In the genomic region with DNA sequence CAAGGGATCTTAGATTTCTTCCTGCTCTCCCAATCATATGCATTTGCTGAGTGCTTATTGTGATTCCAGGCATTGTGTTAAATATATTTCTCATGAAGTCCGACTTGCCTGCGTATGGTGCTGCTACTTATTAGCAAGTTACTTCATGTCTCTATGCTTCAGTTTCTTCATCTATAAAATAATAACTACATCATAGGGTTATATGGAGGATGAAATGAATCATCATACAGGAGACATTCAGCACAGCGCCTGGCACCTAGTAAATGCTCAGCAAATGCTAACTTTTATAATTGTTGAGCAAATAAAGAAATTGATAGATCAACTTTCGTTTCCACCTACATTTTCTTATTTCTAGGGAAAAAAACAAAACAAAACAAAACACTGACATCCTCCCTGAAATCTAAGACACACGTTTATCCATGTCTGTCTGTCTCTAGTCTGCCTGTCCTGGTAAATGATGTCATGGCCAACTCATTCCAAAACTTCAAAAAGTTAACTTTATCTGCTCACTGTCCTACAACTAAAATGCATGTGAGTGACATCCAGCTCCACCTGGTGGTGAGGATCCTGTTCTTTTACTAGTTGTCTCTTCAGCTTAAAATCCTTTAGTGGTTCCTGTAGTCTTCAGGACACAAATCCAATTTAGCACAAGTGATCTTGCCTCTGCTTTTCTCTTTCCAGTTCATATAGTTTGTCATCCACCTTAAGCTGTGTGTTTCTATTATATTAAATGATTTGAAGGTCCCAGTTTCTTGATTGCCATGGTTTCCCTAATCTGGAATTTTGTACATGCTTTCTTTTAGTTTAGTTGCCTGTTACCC, we compare ENCODE assay signal across 8 cellular contexts. TPM values are rescaled to one million over a fixed set of nuclear protein-coding genes. Genes with fewer than 3 reads are reported as not detected.
A peak's percentile ranks its signal among the peaks of the same experiment; 100 is the strongest.
DNase-seq lines count a peak whose midpoint lies in the region; ATAC-seq and TF ChIP-seq lines count a peak whose summit lies in the region.

No MANE protein-coding gene starts in this region.

- RAD21 ChIA-PET in HCT116 (lab: Charles Lee; ENCODE audit: low non-redundant PET in 1 of 2, low total read pairs in 2 of 2, uncharacterized antibody in 2 of 2, unreplicated experiment in 2 of 2) = interaction anchor here in 1 of 2 experiments (1.6 kb wide), 1 partner anchor 108 kb away, joined by 4 read pairs; no protein-coding TSS in a partner anchor

- peaks cover 6 to 22% of the 10 kb centered on the region in 2 experiments; a peak in 3 of 4 replicates for H3K36me3 ChIP-seq in HCT116 (ENCODE audit: control insufficient read depth in 1 of 2, insufficient read depth in 2 of 2, low read length in 2 of 2)
- H3K36me3 ChIP-seq in OCI-LY1 (ENCODE audit: insufficient read depth, low read length) = peaks cover 50% of the 10 kb centered on the region
- peaks cover under 1% of the 10 kb centered on the region for H3K36me3 ChIP-seq in mammary epithelial cell (ENCODE audit: insufficient read depth, low read length)

- H3K4me1 ChIP-seq in HCT116 (ENCODE audit: control insufficient read depth in 1 of 2, insufficient read depth in 2 of 2, low read length in 2 of 2) (no peaks in the 10 kb centered on the region), OCI-LY1 (ENCODE audit: insufficient read depth, low read length, severe bottlenecking) (no peaks in the 10 kb centered on the region), mammary epithelial cell (ENCODE audit: insufficient read depth, low read length) (no peaks in the 10 kb centered on the region)

- no peak overlapping the region for H3K27ac Mint-ChIP-seq in activated CD8-positive, alpha-beta memory T cell treated with anti-CD3 and anti-CD28 coated beads, Interleukin-2, amount 10 ng/mL, durations not matched to agents 7 days and 5 days

- H3K9me2 ChIP-seq in HCT116 (ENCODE audit: insufficient read depth) (no peaks in the 10 kb centered on the region), OCI-LY1 (ENCODE audit: low read depth, low read length) (no peaks in the 10 kb centered on the region)

- no TSS peak for BruUV-seq in HCT116 (replicated peaks; lab: Mats Ljungman, UMichigan)
- BruUV-seq in mammary epithelial cell (replicated peaks; lab: Mats Ljungman, UMichigan) = no TSS peak

- intact Hi-C loops in HCT116 (cut with micrococcal nuclease) (loop anchor here (1.0 kb wide), 1 partner anchor 108 kb away; no protein-coding TSS in a partner anchor), mammary epithelial cell (cut with micrococcal nuclease) (loop anchor here (1.0 kb wide), 2 partner anchors 108 to 118 kb away; no protein-coding TSS in a partner anchor)

- peaks cover 7% of the 10 kb centered on the region for H3K4me1 Mint-ChIP-seq in activated CD8-positive, alpha-beta memory T cell treated with anti-CD3 and anti-CD28 coated beads, Interleukin-2, amount 10 ng/mL, durations not matched to agents 7 days and 5 days

- H3K4me2 ChIP-seq in HCT116 (ENCODE audit: low read length) (no peak overlapping the region), OCI-LY1 (ENCODE audit: low read length) (no peak overlapping the region), mammary epithelial cell (ENCODE audit: insufficient read depth, low read depth, low read length) (no peak overlapping the region)

- H2AFZ ChIP-seq in HCT116 (ENCODE audit: low read depth, low read length, poor library complexity, severe bottlenecking) = no peak overlapping the region
- no peak overlapping the region for H2AFZ ChIP-seq in OCI-LY1 (ENCODE audit: low read length)
- no peak overlapping the region for H2AFZ ChIP-seq in mammary epithelial cell (ENCODE audit: low read depth, low read length)

- in situ Hi-C loops in mammary epithelial cell (cut with MboI; ENCODE audit: low sequenced_read_pairs in 2 of 2) = no loop called here

- peak; percentile 47; the same call in 1 of the 2 replicates for TF ChIP-seq RAD21 in HCT116 (IDR thresholded peaks at IDR 0.05; ENCODE audit: low read depth)

- H3K9ac ChIP-seq in HCT116 (ENCODE audit: low read length) = no peak overlapping the region
- H3K9ac ChIP-seq in OCI-LY1 (ENCODE audit: low read length) = no peak overlapping the region
- H3K9ac ChIP-seq in mammary epithelial cell (ENCODE audit: insufficient read depth, low read length) = no peak overlapping the region

- H3K27ac ChIP-seq in HCT116 (ENCODE audit: low read depth, low read length) = no peak overlapping the region
- H3K27ac ChIP-seq in OCI-LY1 (ENCODE audit: low read depth, low read length, poor library complexity, severe bottlenecking) = no peak overlapping the region
- no peak overlapping the region for H3K27ac ChIP-seq in mammary epithelial cell (ENCODE audit: insufficient read depth, low read depth, low read length)

- no peak for TF ChIP-seq POLR2A in HCT116 (IDR thresholded peaks at IDR 0.05; ENCODE audit: borderline replicate concordance, extremely low read depth, insufficient read depth, insufficient read length)

- WGBS in mammary epithelial cell (ENCODE audit: low coverage, missing lambda C conversion rate) = 82% methylated on average over 5 of the region's 5 CpGs

- TF ChIP-seq CTCF in HCT116 (IDR thresholded peaks at IDR 0.05 in 2 of 3, conservative IDR thresholded peaks at IDR 0.05 in 1 of 3; ENCODE audit: borderline replicate concordance in 1 of 3, insufficient read depth in 1 of 3, low read depth in 2 of 3, low read length in 2 of 3) (peak; percentile 51 to 72 (median 64); a peak in 5 of 6 replicates), OCI-LY1 (IDR thresholded peaks at IDR 0.05; ENCODE audit: low read length) (peak; percentile 59), mammary epithelial cell (conservative IDR thresholded peaks at IDR 0.05 in 1 of 2, IDR thresholded peaks at IDR 0.05 in 1 of 2; ENCODE audit: extremely low read depth in 1 of 2, insufficient read depth in 1 of 2, low read depth in 1 of 2, low read length in 2 of 2) (peak; percentile 46 to 57)

- peak; percentile 58 for ATAC-seq in activated CD8-positive, alpha-beta memory T cell treated with anti-CD3 and anti-CD28 coated beads, Interleukin-2, amount 10 ng/mL, durations not matched to agents 7 days and 5 days
- ATAC-seq in HCT116 = peak; percentile 82
- no peak for ATAC-seq in GM21381 (IDR thresholded peaks at IDR 0.05; ENCODE audit: unreplicated experiment)
- ATAC-seq in HG03139 (IDR thresholded peaks at IDR 0.05; ENCODE audit: unreplicated experiment) = no peak

- no peaks in the 10 kb centered on the region for H3K27me3 Mint-ChIP-seq in activated CD8-positive, alpha-beta memory T cell treated with anti-CD3 and anti-CD28 coated beads, Interleukin-2, amount 10 ng/mL, durations not matched to agents 7 days and 5 days

- H3K4me3 ChIP-seq in HCT116 (replicated peaks in 1 of 2; ENCODE audit: low read depth in 1 of 2, low read length in 2 of 2) (no peak overlapping the region), OCI-LY1 (ENCODE audit: low read depth, low read length, poor library complexity, severe bottlenecking) (no peak overlapping the region), mammary epithelial cell (replicated peaks in 1 of 3; ENCODE audit: insufficient read depth in 1 of 3, low read depth in 2 of 3, low read length in 3 of 3) (no peak overlapping the region)

- CTCF ChIA-PET in activated CD8-positive, alpha-beta memory T cell treated with anti-CD3 and anti-CD28 coated beads, Interleukin-2, amount 10 ng/mL, durations not matched to agents 7 days and 5 days (lab: Charles Lee) = interaction anchor here (0.9 to 1.5 kb wide), 3 partner anchors 9 to 108 kb away, joined by 3 to 5 read pairs (median 3); no protein-coding TSS in a partner anchor
- CTCF ChIA-PET in HCT116 (lab: Charles Lee) (interaction anchor here (1.0 to 1.8 kb wide), 4 partner anchors 9 to 118 kb away, joined by 3 to 12 read pairs (median 6); no protein-coding TSS in a partner anchor), mammary epithelial cell (lab: Charles Lee; ENCODE audit: low non-redundant PET) (interaction anchor here (0.7 to 1.0 kb wide), 2 partner anchors 99 to 108 kb away, joined by 6 read pairs; no protein-coding TSS in a partner anchor)

- no peaks in the 10 kb centered on the region for H3K9me3 Mint-ChIP-seq in activated CD8-positive, alpha-beta memory T cell treated with anti-CD3 and anti-CD28 coated beads, Interleukin-2, amount 10 ng/mL, durations not matched to agents 7 days and 5 days (ENCODE audit: low read depth)

- H3K4me3 Mint-ChIP-seq in activated CD8-positive, alpha-beta memory T cell treated with anti-CD3 and anti-CD28 coated beads, Interleukin-2, amount 10 ng/mL, durations not matched to agents 7 days and 5 days = no peak overlapping the region

- H3K27me3 ChIP-seq in HCT116 (ENCODE audit: insufficient read depth, low read length) (no peaks in the 10 kb centered on the region), OCI-LY1 (ENCODE audit: insufficient read depth, low read length) (no peaks in the 10 kb centered on the region), mammary epithelial cell (ENCODE audit: insufficient read depth, low read length) (no peaks in the 10 kb centered on the region)

- no peaks in the 10 kb centered on the region for H3F3A ChIP-seq in OCI-LY1 (ENCODE audit: insufficient read depth, low read length)

- dilution Hi-C loops in mammary epithelial cell (cut with HindIII; ENCODE audit: low sequenced_read_pairs) = no loop called here

- H3K36me3 Mint-ChIP-seq in activated CD8-positive, alpha-beta memory T cell treated with anti-CD3 and anti-CD28 coated beads, Interleukin-2, amount 10 ng/mL, durations not matched to agents 7 days and 5 days = peaks cover 47% of the 10 kb centered on the region

- DNase-seq in activated CD8-positive, alpha-beta memory T cell treated with anti-CD3 and anti-CD28 coated beads, Interleukin-2, amount 10 ng/mL, durations not matched to agents 7 days and 5 days = peak; percentile 53
- DNase-seq in activated CD8-positive, alpha-beta memory T cell treated with anti-CD3 and anti-CD28 coated beads for 24 hours = no peak
- DNase-seq in HCT116 (ENCODE audit: low read depth, low spot score) (peak; percentile 22), mammary epithelial cell (peak; percentile 24), non-pigmented ciliary epithelial cell (ENCODE audit: low read depth) (peak; percentile 19)

- no peaks in the 10 kb centered on the region for H4K20me1 ChIP-seq in HCT116 (ENCODE audit: insufficient read depth)
- H4K20me1 ChIP-seq in OCI-LY1 (ENCODE audit: insufficient read depth, low read length) = no peaks in the 10 kb centered on the region
- H4K20me1 ChIP-seq in mammary epithelial cell (ENCODE audit: insufficient read depth, low read length) = no peaks in the 10 kb centered on the region

- H3K79me2 ChIP-seq in HCT116 (ENCODE audit: insufficient read depth, low read length) = no peaks in the 10 kb centered on the region
- no peaks in the 10 kb centered on the region for H3K79me2 ChIP-seq in OCI-LY1 (ENCODE audit: insufficient read depth, low read length)
- no peaks in the 10 kb centered on the region for H3K79me2 ChIP-seq in mammary epithelial cell (ENCODE audit: insufficient read depth, low read length)

- H3K9me3 ChIP-seq in HCT116 (ENCODE audit: control insufficient read depth in 1 of 2, insufficient read depth in 1 of 2, low read depth in 1 of 2, low read length in 2 of 2) = no peaks in the 10 kb centered on the region
- H3K9me3 ChIP-seq in OCI-LY1 (ENCODE audit: low read length) = no peaks in the 10 kb centered on the region
- no peaks in the 10 kb centered on the region for H3K9me3 ChIP-seq in mammary epithelial cell (replicated peaks; ENCODE audit: insufficient read depth, low read length)

- POLR2A ChIA-PET in HCT116 (lab: Charles Lee) = no interaction called here

RNA-seq across cellular contexts. Expression of gene PPP3R2, which starts 27.7 kb away (rescaled TPM):
- total RNA-seq in activated CD8-positive, alpha-beta memory T cell treated with anti-CD3 and anti-CD28 coated beads, Interleukin-2, amount 10 ng/mL, durations not matched to agents 7 days and 5 days = not detected
- total RNA-seq in HCT116 (2021; ENCODE audit: unreplicated experiment) (not detected), mammary epithelial cell (not detected)
- polyA plus RNA-seq in HCT116 (2012) = not detected in 2 replicates
- polyA plus RNA-seq in mammary epithelial cell = not detected
- polyA minus RNA-seq in mammary epithelial cell = not detected

RNA-seq across cellular contexts. Expression of gene RNF20, which starts 33.5 kb away (rescaled TPM):
- total RNA-seq in activated CD8-positive, alpha-beta memory T cell treated with anti-CD3 and anti-CD28 coated beads, Interleukin-2, amount 10 ng/mL, durations not matched to agents 7 days and 5 days = 10 to 100 TPM; 39.0 to 40.6 TPM
- total RNA-seq in HCT116 (2021; ENCODE audit: unreplicated experiment) (37.6 TPM), mammary epithelial cell (10 to 100 TPM; 24.8 to 35.2 TPM)
- polyA plus RNA-seq in HCT116 (2012) = 24.9 and 25.5 TPM in 2 replicates
- 12.5 TPM for polyA plus RNA-seq in mammary epithelial cell
- polyA minus RNA-seq in mammary epithelial cell = 111 TPM

Comparison
In these comparisons a context has a peak if more than half of its experiments do, and no peak if none do; other contexts are left out.
1. ATAC-seq: peak in activated CD8-positive, alpha-beta memory T cell treated with anti-CD3 and anti-CD28 coated beads, Interleukin-2, amount 10 ng/mL, durations not matched to agents 7 days and 5 days (single experiment) and HCT116 (single experiment); none in GM21381 (single experiment) and HG03139 (single experiment).
2. Peak in every context shown above with its lines, with median percentiles within 50 percentile points of each other: CTCF ChIP-seq.